ENCODE assay signal across 8 cellular contexts in genomic region chr17:19346351-19347255, GRCh38. TPM values are rescaled to one million over a fixed set of nuclear protein-coding genes. Genes with fewer than 3 reads are reported as not detected.
DNase-seq lines count a peak whose midpoint lies in the region; ATAC-seq and TF ChIP-seq lines count a peak whose summit lies in the region.

No MANE protein-coding gene starts in this region.

- no peak overlapping the region for H3K4me3 ChIP-seq in GM23338
- no peak overlapping the region for H3K4me3 ChIP-seq in RWPE2 (ENCODE audit: severe bottlenecking)
- no peak overlapping the region for H3K4me3 ChIP-seq in fibroblast of the aortic adventitia (ENCODE audit: low read depth, low read length)

- peak overlapping the region; percentile 28 for H3K27ac Mint-ChIP-seq in GM23338

- H3K27me3 ChIP-seq in GM23338 (ENCODE audit: insufficient read depth) (no peaks in the 10 kb centered on the region), RWPE2 (ENCODE audit: insufficient read depth, poor library complexity, severe bottlenecking) (no peaks in the 10 kb centered on the region)

- no peak overlapping the region for H3K4me3 Mint-ChIP-seq in GM23338

- no peak for DNase-seq in GM23338 (ENCODE audit: low spot score)
- peak; percentile 37 for DNase-seq in RWPE2 (ENCODE audit: low spot score)
- peak; percentile 93 for DNase-seq in fibroblast of the aortic adventitia (ENCODE audit: low read depth)
- peak; percentile 94 for DNase-seq in posterior vena cava (ENCODE audit: low spot score)
- no peak for DNase-seq in stimulated activated naive CD4-positive, alpha-beta T cell treated with Interleukin-2 at 50 U/mL for 16 hours (lab: John Stamatoyannopoulos, UW)
- DNase-seq in midbrain (lab: John Stamatoyannopoulos, UW): no peak

- H3K36me3 Mint-ChIP-seq in GM23338 (ENCODE audit: low read depth): peaks cover 5% of the 10 kb centered on the region; the same call in 2 of the 3 replicates

- H3K79me2 ChIP-seq in GM23338 (replicated peaks; ENCODE audit: insufficient read depth): no peaks in the 10 kb centered on the region

- no peak overlapping the region for H2AFZ ChIP-seq in GM23338

- H3K9me3 ChIP-seq in RWPE2 (ENCODE audit: severe bottlenecking): no peaks in the 10 kb centered on the region

- no peaks in the 10 kb centered on the region for H4K20me1 ChIP-seq in GM23338 (replicated peaks; ENCODE audit: insufficient read depth)

- H3K9me3 Mint-ChIP-seq in GM23338: no peaks in the 10 kb centered on the region; the same call in 2 of the 3 replicates

- H3K27me3 Mint-ChIP-seq in GM23338 (ENCODE audit: insufficient read depth, low read depth, poor library complexity): peaks cover 6% of the 10 kb centered on the region

- H3K4me1 ChIP-seq in GM23338 (ENCODE audit: insufficient read depth): peaks cover 7% of the 10 kb centered on the region
- peaks cover 8% of the 10 kb centered on the region for H3K4me1 ChIP-seq in RWPE2 (ENCODE audit: insufficient read depth, poor library complexity, severe bottlenecking)

- H3K4me2 ChIP-seq in GM23338: no peak overlapping the region

- peaks cover 8% of the 10 kb centered on the region for H3K4me1 Mint-ChIP-seq in GM23338

- ATAC-seq in GM23338 (no peak), RWPE2 (ENCODE audit: low read depth) (peak; percentile 44), HG03460 (IDR thresholded peaks at IDR 0.05; ENCODE audit: unreplicated experiment) (no peak), GM21528 (IDR thresholded peaks at IDR 0.05; ENCODE audit: low FRiP score, unreplicated experiment) (no peak)

- no peaks in the 10 kb centered on the region for H3F3A ChIP-seq in GM23338 (replicated peaks; ENCODE audit: low read depth)

- TF ChIP-seq CTCF in GM23338 (conservative IDR thresholded peaks at IDR 0.05; ENCODE audit: low read depth in 2 of 2): no peak
- TF ChIP-seq CTCF in RWPE2 (IDR thresholded peaks at IDR 0.05; ENCODE audit: poor library complexity, severe bottlenecking): no peak
- TF ChIP-seq CTCF in fibroblast of the aortic adventitia (IDR thresholded peaks at IDR 0.05; ENCODE audit: insufficient read depth, low read length): no peak

- intact Hi-C loops in posterior vena cava (cut with DNase I): loop anchor here in 1 of 2 donors (1.0 kb wide), 1 partner anchor 42 kb away; no protein-coding TSS in a partner anchor

- H3K27ac ChIP-seq in GM23338 (ENCODE audit: low read depth): no peak overlapping the region
- H3K27ac ChIP-seq in RWPE2 (ENCODE audit: poor library complexity, severe bottlenecking): peak overlapping the region; percentile 15

- no peaks in the 10 kb centered on the region for H3K9me2 ChIP-seq in GM23338 (ENCODE audit: insufficient read depth)

- no peaks in the 10 kb centered on the region for H3K36me3 ChIP-seq in GM23338 (ENCODE audit: insufficient read depth)
- H3K36me3 ChIP-seq in RWPE2 (ENCODE audit: low read depth): peaks cover 10% of the 10 kb centered on the region

TF ChIP-seq in GM23338, 12 proteins besides CTCF, POLR2A, EP300 and RAD21 (continues in another document):
- no peak for TF ChIP-seq STAT1 (IDR thresholded peaks at IDR 0.05; ENCODE audit: unreplicated experiment)
- TF ChIP-seq, protein P1, sequence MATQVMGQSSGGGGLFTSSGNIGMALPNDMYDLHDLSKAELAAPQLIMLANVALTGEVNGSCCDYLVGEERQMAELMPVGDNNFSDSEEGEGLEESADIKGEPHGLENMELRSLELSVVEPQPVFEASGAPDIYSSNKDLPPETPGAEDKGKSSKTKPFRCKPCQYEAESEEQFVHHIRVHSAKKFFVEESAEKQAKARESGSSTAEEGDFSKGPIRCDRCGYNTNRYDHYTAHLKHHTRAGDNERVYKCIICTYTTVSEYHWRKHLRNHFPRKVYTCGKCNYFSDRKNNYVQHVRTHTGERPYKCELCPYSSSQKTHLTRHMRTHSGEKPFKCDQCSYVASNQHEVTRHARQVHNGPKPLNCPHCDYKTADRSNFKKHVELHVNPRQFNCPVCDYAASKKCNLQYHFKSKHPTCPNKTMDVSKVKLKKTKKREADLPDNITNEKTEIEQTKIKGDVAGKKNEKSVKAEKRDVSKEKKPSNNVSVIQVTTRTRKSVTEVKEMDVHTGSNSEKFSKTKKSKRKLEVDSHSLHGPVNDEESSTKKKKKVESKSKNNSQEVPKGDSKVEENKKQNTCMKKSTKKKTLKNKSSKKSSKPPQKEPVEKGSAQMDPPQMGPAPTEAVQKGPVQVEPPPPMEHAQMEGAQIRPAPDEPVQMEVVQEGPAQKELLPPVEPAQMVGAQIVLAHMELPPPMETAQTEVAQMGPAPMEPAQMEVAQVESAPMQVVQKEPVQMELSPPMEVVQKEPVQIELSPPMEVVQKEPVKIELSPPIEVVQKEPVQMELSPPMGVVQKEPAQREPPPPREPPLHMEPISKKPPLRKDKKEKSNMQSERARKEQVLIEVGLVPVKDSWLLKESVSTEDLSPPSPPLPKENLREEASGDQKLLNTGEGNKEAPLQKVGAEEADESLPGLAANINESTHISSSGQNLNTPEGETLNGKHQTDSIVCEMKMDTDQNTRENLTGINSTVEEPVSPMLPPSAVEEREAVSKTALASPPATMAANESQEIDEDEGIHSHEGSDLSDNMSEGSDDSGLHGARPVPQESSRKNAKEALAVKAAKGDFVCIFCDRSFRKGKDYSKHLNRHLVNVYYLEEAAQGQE (IDR thresholded peaks at IDR 0.05; ENCODE audit: unreplicated experiment): no peak
- TF ChIP-seq EZH2 (IDR thresholded peaks at IDR 0.05; ENCODE audit: low read depth, unreplicated experiment): no peak
- no peak for TF ChIP-seq CREB1 (CRISPR knock-in tag; IDR thresholded peaks at IDR 0.05; ENCODE audit: low read depth)

RNA-seq across cellular contexts. Expression of gene B9D1, which starts 15.9 kb away (rescaled TPM):
- 47.2 and 63.5 TPM in 2 replicates for total RNA-seq in GM23338 (2014; rRNA removed; shearing (Covaris generic))
- polyA plus RNA-seq in GM23338 (2016; fragmentation: Nextera tagmentation; extraction: Ambion mirVana): 28.6 and 35.2 TPM in 2 replicates
- total RNA-seq in fibroblast of the aortic adventitia (ENCODE audit: low replicate concordance) (8.2 and 19.9 TPM in 2 replicates), posterior vena cava (1 to 10 TPM; 7.7 to 9.8 TPM)

RNA-seq across cellular contexts. Expression of gene MAPK7, which starts 31.7 kb away (rescaled TPM):
- 40.8 and 53.1 TPM in 2 replicates for total RNA-seq in GM23338 (2014; rRNA removed; shearing (Covaris generic))
- 15.5 and 15.6 TPM in 2 replicates for polyA plus RNA-seq in GM23338 (2016; fragmentation: Nextera tagmentation; extraction: Ambion mirVana)
- total RNA-seq in fibroblast of the aortic adventitia (ENCODE audit: low replicate concordance) (18.0 and 24.0 TPM in 2 replicates), posterior vena cava (10 to 100 TPM; 28.8 to 29.2 TPM)

RNA-seq across cellular contexts. Expression of gene MFAP4, which starts 40.4 kb away (rescaled TPM):
- 2.6 and 7.7 TPM in 2 replicates for total RNA-seq in GM23338 (2014; rRNA removed; shearing (Covaris generic))
- 9.4 and 9.7 TPM in 2 replicates for polyA plus RNA-seq in GM23338 (2016; fragmentation: Nextera tagmentation; extraction: Ambion mirVana)
- total RNA-seq in fibroblast of the aortic adventitia (ENCODE audit: low replicate concordance) (20.2 and 89.6 TPM in 2 replicates), posterior vena cava (100 to 1,000 TPM; 231 to 371 TPM)

Comparison
In these comparisons a context has a peak if more than half of its experiments do, and no peak if none do; other contexts are left out.
1. DNase-seq: peak in RWPE2 (single experiment), fibroblast of the aortic adventitia (single experiment) and posterior vena cava (single experiment); none in GM23338 (single experiment), stimulated activated naive CD4-positive, alpha-beta T cell treated with Interleukin-2 at 50 U/mL for 16 hours (single experiment) and midbrain (single experiment).